Comparison of ENCODE assay signal across 13 cellular contexts in the genomic region with DNA sequence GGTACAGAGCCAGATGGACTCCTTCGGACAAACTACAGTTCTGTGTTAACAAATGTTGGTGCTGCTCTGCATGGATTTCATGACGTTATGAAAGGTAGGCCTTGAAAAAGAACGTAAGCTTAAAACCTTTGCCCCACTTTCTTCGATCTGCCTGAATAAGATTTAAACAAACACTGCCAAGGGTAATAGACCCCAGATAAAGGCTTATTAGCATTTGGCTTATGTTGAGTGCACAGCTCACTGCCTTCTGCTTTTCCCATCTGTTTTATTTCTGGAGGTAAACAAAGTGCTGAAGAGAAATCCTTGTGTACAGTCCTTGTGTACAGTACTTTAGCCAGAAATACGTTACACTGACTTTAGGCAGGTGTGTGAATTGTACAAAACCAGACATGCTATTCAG. TPM values are rescaled to one million over a fixed set of nuclear protein-coding genes. Genes with fewer than 3 reads are reported as not detected.
DNase-seq lines count a peak whose midpoint lies in the region; ATAC-seq and TF ChIP-seq lines count a peak whose summit lies in the region.
"Had no signal": no experiment of that assay in that cellular context is flagged by ENCODE, and none has a peak within 500 bp of the region (broad histone marks: within the 10 kb centered on the region; RNA-seq: fewer than 3 reads in every experiment).

No MANE protein-coding gene starts in this region.

- DNase-seq in AG04450 (ENCODE audit: low read depth, low spot score): no peak
- peak; percentile 4 to 11 for DNase-seq in NCI-H1930 (lab: John Stamatoyannopoulos, UW)
- no peak for DNase-seq in mesothelial cell of epicardium (ENCODE audit: low spot score in 2 of 2, unreplicated experiment in 2 of 2)
- no peak for DNase-seq in activated naive CD4-positive, alpha-beta T cell treated with anti-CD3 and anti-CD28 coated beads for 36 hours
- DNase-seq in T1000 (lab: John Stamatoyannopoulos, UW): no peak
- DNase-seq in ecto neural progenitor cell (ENCODE audit: low spot score): no peak
- DNase-seq: ACHN; activated B cell treated with CpG ODN at 0.5 μM for 24 hours; head of caudate nucleus; NK-92 treated with Interleukin-12 subunit alpha and Interleukin-12 subunit beta, amount 100 ng/mL, for 24 hours; upper lobe of right lung had no signal

- peak overlapping the region; percentile 90 for H3K27ac Mint-ChIP-seq in mesothelial cell of epicardium
- H3K27ac Mint-ChIP-seq in activated naive CD4-positive, alpha-beta T cell treated with anti-CD3 and anti-CD28 coated beads for 36 hours: no peak overlapping the region
- H3K27ac Mint-ChIP-seq: activated B cell treated with CpG ODN at 0.5 μM for 24 hours had no signal

- intact Hi-C loops in activated naive CD4-positive, alpha-beta T cell treated with anti-CD3 and anti-CD28 coated beads for 36 hours (cut with micrococcal nuclease): no loop called here

- ATAC-seq in GM19452 (IDR thresholded peaks at IDR 0.05; ENCODE audit: unreplicated experiment): no peak
- ATAC-seq: upper lobe of right lung had no signal

- H3K27me3 Mint-ChIP-seq in mesothelial cell of epicardium (ENCODE audit: low read depth): no peaks in the 10 kb centered on the region
- no peaks in the 10 kb centered on the region for H3K27me3 Mint-ChIP-seq in activated naive CD4-positive, alpha-beta T cell treated with anti-CD3 and anti-CD28 coated beads for 36 hours (ENCODE audit: low read depth)
- H3K27me3 Mint-ChIP-seq: activated B cell treated with CpG ODN at 0.5 μM for 24 hours had no signal

- H3K27ac ChIP-seq in AG04450 (ENCODE audit: low read depth, low read length) (peak overlapping the region; percentile 3), cingulate gyrus (ENCODE audit: low read depth, low read length) (peak overlapping the region; percentile 20)

- peaks cover 47% of the 10 kb centered on the region for H3K4me1 Mint-ChIP-seq in mesothelial cell of epicardium
- H3K4me1 Mint-ChIP-seq in activated naive CD4-positive, alpha-beta T cell treated with anti-CD3 and anti-CD28 coated beads for 36 hours (ENCODE audit: low read depth): no peaks in the 10 kb centered on the region
- H3K4me1 Mint-ChIP-seq: activated B cell treated with CpG ODN at 0.5 μM for 24 hours had no signal

- H3K4me3 ChIP-seq in AG04450 (ENCODE audit: low read depth, low read length): no peak overlapping the region
- H3K4me3 ChIP-seq: upper lobe of right lung had no signal

- H3K9me3 ChIP-seq in AG04450 (ENCODE audit: control insufficient read depth, insufficient read depth, low read length): no peaks in the 10 kb centered on the region
- H3K9me3 ChIP-seq: upper lobe of right lung had no signal

- no peaks in the 10 kb centered on the region for H3K27me3 ChIP-seq in AG04450 (ENCODE audit: control insufficient read depth, insufficient read depth, low read length)
- H3K27me3 ChIP-seq: upper lobe of right lung had no signal

- CTCF ChIA-PET in AG04450 (lab: Charles Lee): interaction anchor here (2.8 kb wide), 1 partner anchor 10 kb away, joined by 30 read pairs; no protein-coding TSS in a partner anchor
- CTCF ChIA-PET in activated naive CD4-positive, alpha-beta T cell treated with anti-CD3 and anti-CD28 coated beads for 36 hours (lab: Charles Lee): no interaction called here

- H3K36me3 Mint-ChIP-seq in mesothelial cell of epicardium: peaks cover 24% of the 10 kb centered on the region
- peaks cover 31% of the 10 kb centered on the region for H3K36me3 Mint-ChIP-seq in activated naive CD4-positive, alpha-beta T cell treated with anti-CD3 and anti-CD28 coated beads for 36 hours (ENCODE audit: low read depth)

- POLR2A ChIA-PET in AG04450 (lab: Yijun Ruan, JAX): no interaction called here

- no peak overlapping the region for H3K4me3 Mint-ChIP-seq in mesothelial cell of epicardium
- H3K4me3 Mint-ChIP-seq in activated naive CD4-positive, alpha-beta T cell treated with anti-CD3 and anti-CD28 coated beads for 36 hours: no peak overlapping the region
- H3K4me3 Mint-ChIP-seq: activated B cell treated with CpG ODN at 0.5 μM for 24 hours had no signal

- H3K9me3 Mint-ChIP-seq in mesothelial cell of epicardium: peaks cover 5% of the 10 kb centered on the region
- no peaks in the 10 kb centered on the region for H3K9me3 Mint-ChIP-seq in activated naive CD4-positive, alpha-beta T cell treated with anti-CD3 and anti-CD28 coated beads for 36 hours
- H3K9me3 Mint-ChIP-seq: activated B cell treated with CpG ODN at 0.5 μM for 24 hours had no signal

- TF ChIP-seq CTCF in AG04450 (IDR thresholded peaks at IDR 0.05; ENCODE audit: low read depth, low read length): no peak
- no peak for TF ChIP-seq CTCF in mesothelial cell of epicardium (IDR thresholded peaks at IDR 0.05; ENCODE audit: unreplicated experiment)

RNA-seq across cellular contexts. Expression of a gene that starts 39.4 kb away (rescaled TPM):
- 25.5 and 26.9 TPM in 2 replicates for polyA plus RNA-seq in AG04450 (2011; rRNA removed)
- polyA minus RNA-seq in AG04450 (2011; rRNA and poly(A)+ RNA removed): 15.7 and 16.0 TPM in 2 replicates
- 33.0 to 36.2 TPM (median 34.1 TPM) in 3 replicates for total RNA-seq in mesothelial cell of epicardium
- 10 to 100 TPM; 14.9 to 16.5 TPM for total RNA-seq in activated naive CD4-positive, alpha-beta T cell treated with anti-CD3 and anti-CD28 coated beads for 36 hours

RNA-seq across cellular contexts. Expression of a gene that starts 50.0 kb away (rescaled TPM):
- polyA plus RNA-seq in AG04450 (2011; rRNA removed): 13.5 and 17.8 TPM in 2 replicates
- 13.9 and 20.9 TPM in 2 replicates for polyA minus RNA-seq in AG04450 (2011; rRNA and poly(A)+ RNA removed)
- 35.0 to 36.5 TPM (median 35.8 TPM) in 3 replicates for total RNA-seq in mesothelial cell of epicardium
- total RNA-seq in activated naive CD4-positive, alpha-beta T cell treated with anti-CD3 and anti-CD28 coated beads for 36 hours: under 1 TPM; 0.45 to 0.57 TPM

Comparison
In these comparisons a context has a peak if more than half of its experiments do, and no peak if none do; other contexts are left out.
1. DNase-seq: peak in NCI-H1930 (2 of 2); none in AG04450 (single experiment), mesothelial cell of epicardium (0 of 2), activated naive CD4-positive, alpha-beta T cell treated with anti-CD3 and anti-CD28 coated beads for 36 hours (single experiment), T1000 (single experiment) and ecto neural progenitor cell (single experiment).
2. RNA of a gene that starts 50.0 kb away (total RNA-seq): 35.0 to 36.5 TPM in mesothelial cell of epicardium; 0.45 to 0.57 TPM in activated naive CD4-positive, alpha-beta T cell treated with anti-CD3 and anti-CD28 coated beads for 36 hours; every median in the first group is over 10 times any median in the second.